Comparison of ENCODE assay signal across 1 cellular context in the genomic region with DNA sequence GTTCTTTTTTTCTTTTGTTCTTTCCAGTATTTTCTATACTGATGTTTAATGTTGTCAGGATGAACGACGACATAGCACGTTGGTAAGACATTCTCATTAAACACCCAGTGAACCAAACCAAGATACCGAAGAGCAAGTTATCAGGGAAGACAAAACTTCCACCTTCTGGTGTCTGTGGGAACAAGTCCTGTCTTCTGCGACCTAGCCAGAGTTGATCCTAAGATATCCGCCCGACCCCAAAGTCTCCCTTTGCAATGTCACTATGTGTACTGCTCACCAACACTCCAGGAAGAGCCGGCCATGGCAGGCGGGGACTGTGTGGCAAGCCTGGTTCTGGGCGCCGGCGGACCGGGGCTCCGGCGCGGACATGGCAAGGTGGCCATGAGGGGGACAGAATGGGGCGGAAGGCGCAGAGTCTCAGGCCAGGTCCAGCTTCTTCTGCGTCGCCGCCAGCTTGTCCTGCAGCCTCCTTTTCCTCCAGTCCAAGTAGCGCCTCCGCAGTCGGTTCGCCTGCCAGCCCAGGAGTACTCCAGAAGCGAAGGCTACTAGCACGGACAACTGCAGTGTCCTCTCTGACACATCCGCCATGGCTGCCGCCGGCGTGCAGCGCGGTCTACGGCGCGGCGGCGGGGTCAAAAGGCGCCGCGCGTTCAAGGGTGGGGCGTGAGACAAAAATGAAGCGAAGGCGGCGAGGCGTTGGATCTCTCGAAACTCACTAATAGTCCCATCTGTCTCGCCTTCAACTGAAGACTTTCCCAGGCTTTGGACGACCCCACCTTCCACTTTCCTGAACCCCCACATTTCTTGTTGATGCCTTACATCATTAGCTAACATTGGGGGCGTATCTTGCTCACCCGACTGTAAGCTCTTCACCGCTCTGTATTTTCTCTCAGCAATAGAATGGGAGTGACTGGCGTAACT.
TF ChIP-seq lines count a peak whose summit lies in the region.

A gene with protein sequence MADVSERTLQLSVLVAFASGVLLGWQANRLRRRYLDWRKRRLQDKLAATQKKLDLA (minus strand): TSS at position 610 of the 921 bp plus-strand sequence. CDS start 22 bp downstream, at position 588.

TF ChIP-seq in HepG2, 621 proteins besides CTCF, POLR2A, EP300 and RAD21 (continued from another document and continues in another):
- TF ChIP-seq ATF6 (CRISPR knock-in tag; conservative IDR thresholded peaks at IDR 0.05) = no peak
- TF ChIP-seq RARA (CRISPR knock-in tag; IDR thresholded peaks at IDR 0.05) = peak; percentile 59
- peak; percentile 89 for TF ChIP-seq TFDP2 (CRISPR knock-in tag; IDR thresholded peaks at IDR 0.05)
- no peak for TF ChIP-seq ZNF326 (CRISPR knock-in tag; IDR thresholded peaks at IDR 0.05; ENCODE audit: borderline replicate concordance)
- no peak for TF ChIP-seq RAD51 (IDR thresholded peaks at IDR 0.05; ENCODE audit: borderline replicate concordance)
- TF ChIP-seq ZNF124 (CRISPR knock-in tag; IDR thresholded peaks at IDR 0.05) = peak; percentile 72
- TF ChIP-seq ZKSCAN1 (IDR thresholded peaks at IDR 0.05; ENCODE audit: low read length) = 0 out of 2 replicates have a peak, but pooled peaks have one; percentile 22
- no peak for TF ChIP-seq ZNF674 (CRISPR knock-in tag; IDR thresholded peaks at IDR 0.05; ENCODE audit: low read depth)
- no peak for TF ChIP-seq ZNF777 (CRISPR knock-in tag; IDR thresholded peaks at IDR 0.05)
- peak; percentile 53 for TF ChIP-seq TEAD3 (CRISPR knock-in tag; optimal IDR thresholded peaks at IDR 0.05; ENCODE audit: borderline replicate concordance)
- no peak; the same call in 1 of the 2 replicates for TF ChIP-seq NCOR1 (IDR thresholded peaks at IDR 0.05; ENCODE audit: borderline replicate concordance, low read length)
- TF ChIP-seq KDM4B (CRISPR knock-in tag; IDR thresholded peaks at IDR 0.05) = peak; percentile 70; the same call in 1 of the 2 replicates
- no peak for TF ChIP-seq ZNF20 (CRISPR knock-in tag; IDR thresholded peaks at IDR 0.05)
- peak; percentile 53; the same call in 1 of the 3 replicates for TF ChIP-seq MXI1 (IDR thresholded peaks at IDR 0.05; ENCODE audit: borderline replicate concordance, low read depth, low read length)
- peak; percentile 67 for TF ChIP-seq MXD3 (CRISPR knock-in tag; IDR thresholded peaks at IDR 0.05)
- TF ChIP-seq DNMT1 (CRISPR knock-in tag; IDR thresholded peaks at IDR 0.05) = no peak
- TF ChIP-seq ZNF564 (CRISPR knock-in tag; IDR thresholded peaks at IDR 0.05) = 0 out of 2 replicates have a peak, but pooled peaks have one; percentile 32
- TF ChIP-seq BRCA1 (CRISPR knock-in tag; IDR thresholded peaks at IDR 0.05) = no peak
- no peak for TF ChIP-seq NFE2 (CRISPR knock-in tag; IDR thresholded peaks at IDR 0.05)
- TF ChIP-seq ARID3A (IDR thresholded peaks at IDR 0.05; ENCODE audit: low read depth, low read length) = no peak
- TF ChIP-seq, protein P1, sequence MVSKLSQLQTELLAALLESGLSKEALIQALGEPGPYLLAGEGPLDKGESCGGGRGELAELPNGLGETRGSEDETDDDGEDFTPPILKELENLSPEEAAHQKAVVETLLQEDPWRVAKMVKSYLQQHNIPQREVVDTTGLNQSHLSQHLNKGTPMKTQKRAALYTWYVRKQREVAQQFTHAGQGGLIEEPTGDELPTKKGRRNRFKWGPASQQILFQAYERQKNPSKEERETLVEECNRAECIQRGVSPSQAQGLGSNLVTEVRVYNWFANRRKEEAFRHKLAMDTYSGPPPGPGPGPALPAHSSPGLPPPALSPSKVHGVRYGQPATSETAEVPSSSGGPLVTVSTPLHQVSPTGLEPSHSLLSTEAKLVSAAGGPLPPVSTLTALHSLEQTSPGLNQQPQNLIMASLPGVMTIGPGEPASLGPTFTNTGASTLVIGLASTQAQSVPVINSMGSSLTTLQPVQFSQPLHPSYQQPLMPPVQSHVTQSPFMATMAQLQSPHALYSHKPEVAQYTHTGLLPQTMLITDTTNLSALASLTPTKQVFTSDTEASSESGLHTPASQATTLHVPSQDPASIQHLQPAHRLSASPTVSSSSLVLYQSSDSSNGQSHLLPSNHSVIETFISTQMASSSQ (IDR thresholded peaks at IDR 0.05; ENCODE audit: low read depth) = no peak
- TF ChIP-seq, protein P1 (CRISPR knock-in tag; IDR thresholded peaks at IDR 0.05; ENCODE audit: borderline replicate concordance) = no peak; the same call in 1 of the 2 replicates
- peak; percentile 59; the same call in 1 of the 2 replicates for TF ChIP-seq ZNF788 (CRISPR knock-in tag; IDR thresholded peaks at IDR 0.05; ENCODE audit: borderline replicate concordance)
- TF ChIP-seq DR1 (CRISPR knock-in tag; IDR thresholded peaks at IDR 0.05) = no peak
- TF ChIP-seq GTF2F1 (IDR thresholded peaks at IDR 0.05; ENCODE audit: low read length) = no peak
- TF ChIP-seq, protein P2, sequence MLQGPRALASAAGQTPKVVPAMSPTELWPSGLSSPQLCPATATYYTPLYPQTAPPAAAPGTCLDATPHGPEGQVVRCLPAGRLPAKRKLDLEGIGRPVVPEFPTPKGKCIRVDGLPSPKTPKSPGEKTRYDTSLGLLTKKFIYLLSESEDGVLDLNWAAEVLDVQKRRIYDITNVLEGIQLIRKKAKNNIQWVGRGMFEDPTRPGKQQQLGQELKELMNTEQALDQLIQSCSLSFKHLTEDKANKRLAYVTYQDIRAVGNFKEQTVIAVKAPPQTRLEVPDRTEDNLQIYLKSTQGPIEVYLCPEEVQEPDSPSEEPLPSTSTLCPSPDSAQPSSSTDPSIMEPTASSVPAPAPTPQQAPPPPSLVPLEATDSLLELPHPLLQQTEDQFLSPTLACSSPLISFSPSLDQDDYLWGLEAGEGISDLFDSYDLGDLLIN (CRISPR knock-in tag; IDR thresholded peaks at IDR 0.05; ENCODE audit: borderline replicate concordance) = no peak
- TF ChIP-seq MAZ (IDR thresholded peaks at IDR 0.05; ENCODE audit: borderline replicate concordance, low read depth, low read length) = peak; percentile 49
- TF ChIP-seq MAZ (CRISPR knock-in tag; IDR thresholded peaks at IDR 0.05; ENCODE audit: low read depth) = peak; percentile 61; the same call in 1 of the 2 replicates
- no peak for TF ChIP-seq IKZF1 (IDR thresholded peaks at IDR 0.05)
- TF ChIP-seq CCDC6 (CRISPR knock-in tag; IDR thresholded peaks at IDR 0.05) = 0 out of 2 replicates have a peak, but pooled peaks have one; percentile 33
- TF ChIP-seq ZNF644 (CRISPR knock-in tag; IDR thresholded peaks at IDR 0.05; ENCODE audit: low read depth) = no peak
- TF ChIP-seq ZNF691 (CRISPR knock-in tag; IDR thresholded peaks at IDR 0.05; ENCODE audit: borderline replicate concordance, low read depth) = peak; percentile 60; the same call in 1 of the 2 replicates
- TF ChIP-seq PITX1 (CRISPR knock-in tag; IDR thresholded peaks at IDR 0.05) = peak; percentile 64; the same call in 1 of the 2 replicates
- TF ChIP-seq, protein P3, sequence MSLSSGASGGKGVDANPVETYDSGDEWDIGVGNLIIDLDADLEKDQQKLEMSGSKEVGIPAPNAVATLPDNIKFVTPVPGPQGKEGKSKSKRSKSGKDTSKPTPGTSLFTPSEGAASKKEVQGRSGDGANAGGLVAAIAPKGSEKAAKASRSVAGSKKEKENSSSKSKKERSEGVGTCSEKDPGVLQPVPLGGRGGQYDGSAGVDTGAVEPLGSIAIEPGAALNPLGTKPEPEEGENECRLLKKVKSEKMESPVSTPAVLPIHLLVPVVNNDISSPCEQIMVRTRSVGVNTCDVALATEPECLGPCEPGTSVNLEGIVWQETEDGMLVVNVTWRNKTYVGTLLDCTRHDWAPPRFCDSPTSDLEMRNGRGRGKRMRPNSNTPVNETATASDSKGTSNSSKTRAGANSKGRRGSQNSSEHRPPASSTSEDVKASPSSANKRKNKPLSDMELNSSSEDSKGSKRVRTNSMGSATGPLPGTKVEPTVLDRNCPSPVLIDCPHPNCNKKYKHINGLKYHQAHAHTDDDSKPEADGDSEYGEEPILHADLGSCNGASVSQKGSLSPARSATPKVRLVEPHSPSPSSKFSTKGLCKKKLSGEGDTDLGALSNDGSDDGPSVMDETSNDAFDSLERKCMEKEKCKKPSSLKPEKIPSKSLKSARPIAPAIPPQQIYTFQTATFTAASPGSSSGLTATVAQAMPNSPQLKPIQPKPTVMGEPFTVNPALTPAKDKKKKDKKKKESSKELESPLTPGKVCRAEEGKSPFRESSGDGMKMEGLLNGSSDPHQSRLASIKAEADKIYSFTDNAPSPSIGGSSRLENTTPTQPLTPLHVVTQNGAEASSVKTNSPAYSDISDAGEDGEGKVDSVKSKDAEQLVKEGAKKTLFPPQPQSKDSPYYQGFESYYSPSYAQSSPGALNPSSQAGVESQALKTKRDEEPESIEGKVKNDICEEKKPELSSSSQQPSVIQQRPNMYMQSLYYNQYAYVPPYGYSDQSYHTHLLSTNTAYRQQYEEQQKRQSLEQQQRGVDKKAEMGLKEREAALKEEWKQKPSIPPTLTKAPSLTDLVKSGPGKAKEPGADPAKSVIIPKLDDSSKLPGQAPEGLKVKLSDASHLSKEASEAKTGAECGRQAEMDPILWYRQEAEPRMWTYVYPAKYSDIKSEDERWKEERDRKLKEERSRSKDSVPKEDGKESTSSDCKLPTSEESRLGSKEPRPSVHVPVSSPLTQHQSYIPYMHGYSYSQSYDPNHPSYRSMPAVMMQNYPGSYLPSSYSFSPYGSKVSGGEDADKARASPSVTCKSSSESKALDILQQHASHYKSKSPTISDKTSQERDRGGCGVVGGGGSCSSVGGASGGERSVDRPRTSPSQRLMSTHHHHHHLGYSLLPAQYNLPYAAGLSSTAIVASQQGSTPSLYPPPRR (CRISPR knock-in tag; IDR thresholded peaks at IDR 0.05; ENCODE audit: borderline replicate concordance) = 0 out of 2 replicates have a peak, but pooled peaks have one; percentile 41
- no peak for TF ChIP-seq ZNF747 (CRISPR knock-in tag; IDR thresholded peaks at IDR 0.05; ENCODE audit: borderline replicate concordance)
- TF ChIP-seq ZBTB1 (CRISPR knock-in tag; IDR thresholded peaks at IDR 0.05; ENCODE audit: borderline replicate concordance) = no peak
- peak; percentile 77; the same call in 1 of the 2 replicates for TF ChIP-seq ZNF776 (CRISPR knock-in tag; IDR thresholded peaks at IDR 0.05)
- TF ChIP-seq PCBP2 (optimal IDR thresholded peaks at IDR 0.05; ENCODE audit: low read depth, low read length, poor library complexity, severe bottlenecking) = no peak
- TF ChIP-seq ZFP1 (CRISPR knock-in tag; IDR thresholded peaks at IDR 0.05) = no peak
- 0 out of 2 replicates have a peak, but pooled peaks have one; percentile 6 for TF ChIP-seq ZNF232 (CRISPR knock-in tag; IDR thresholded peaks at IDR 0.05; ENCODE audit: borderline replicate concordance)
